ENCODE assay signal across 20 cellular contexts in genomic region chr5:132067941-132068808, GRCh38. TPM values are rescaled to one million over a fixed set of nuclear protein-coding genes. Genes with fewer than 3 reads are reported as not detected.
A peak's percentile ranks its signal among the peaks of the same experiment; 100 is the strongest.
DNase-seq lines count a peak whose midpoint lies in the region; ATAC-seq, FAIRE-seq and TF ChIP-seq lines count a peak whose summit lies in the region.
"Had no signal": no experiment of that assay in that cellular context is flagged by ENCODE, and none has a peak within 500 bp of the region (broad histone marks: within the 10 kb centered on the region; RNA-seq: fewer than 3 reads in every experiment).

No MANE protein-coding gene starts in this region.

- no peaks in the 10 kb centered on the region for H3K9me3 ChIP-seq in H1 (ENCODE audit: insufficient read depth in 2 of 2, low read depth in 1 of 2, low read length in 1 of 2)
- H3K9me3 ChIP-seq: Peyer's patch had no signal

- H3K36me3 Mint-ChIP-seq in activated naive CD8-positive, alpha-beta T cell: no peaks in the 10 kb centered on the region
- H3K36me3 Mint-ChIP-seq in activated naive CD8-positive, alpha-beta T cell treated with anti-CD3 and anti-CD28 coated beads for 36 hours: no peaks in the 10 kb centered on the region
- H3K36me3 Mint-ChIP-seq in GM23338 (ENCODE audit: low read depth): no peaks in the 10 kb centered on the region; the same call in 2 of the 3 replicates
- H3K36me3 Mint-ChIP-seq in stimulated activated memory B cell treated with anti-CD40 and anti-IgM and Interleukin-4, amounts not matched to agents 10 μg/mL and 1 μg/mL and 100 μg/mL, for 72 hours: no peaks in the 10 kb centered on the region

- H3K56ac ChIP-seq in H1 (replicated peaks; ENCODE audit: insufficient read length, low read depth, low read length): no peak overlapping the region

- H4K8ac ChIP-seq in H1 (ENCODE audit: extremely low read depth, insufficient read depth, low read length): 0 out of 2 replicates have a peak overlapping the region, but pooled peaks have one; percentile 9

- H3K4me1 ChIP-seq in GM23338 (ENCODE audit: insufficient read depth) (no peaks in the 10 kb centered on the region), H1 (replicated peaks in 1 of 4; ENCODE audit: control insufficient read depth in 3 of 4, insufficient read depth in 4 of 4, low read length in 3 of 4) (no peaks in the 10 kb centered on the region; a peak in 1 of 7 replicates)
- H3K4me1 ChIP-seq: Peyer's patch had no signal

- no peaks in the 10 kb centered on the region for H4K20me1 ChIP-seq in GM23338 (replicated peaks; ENCODE audit: insufficient read depth)
- no peaks in the 10 kb centered on the region for H4K20me1 ChIP-seq in H1 (replicated peaks in 1 of 2; ENCODE audit: control insufficient read depth in 1 of 2, insufficient read depth in 2 of 2, low read length in 2 of 2)

- H3K4me3 ChIP-seq in GM23338 (no peak overlapping the region), H1 (ENCODE audit: extremely low read depth in 1 of 4, insufficient read depth in 2 of 4, low read depth in 3 of 4, low read length in 4 of 4) (no peak overlapping the region)
- H3K4me3 ChIP-seq: Peyer's patch had no signal

- 94% methylated on average over 13 of the region's 13 CpGs; no CpG with 5 or more reads in 1 of the 2 experiments for WGBS in H1 (ENCODE audit: extremely low coverage in 1 of 2, insufficient coverage in 1 of 2, insufficient read length in 1 of 2, insufficient replicate concordance in 2 of 2, low coverage in 1 of 2, low lambda C conversion rate in 2 of 2, missing lambda C conversion rate in 1 of 2), 2 experiments

- H2BK15ac ChIP-seq in H1 (ENCODE audit: low read length): no peak overlapping the region

- no peaks in the 10 kb centered on the region for H3K36me3 ChIP-seq in GM23338 (ENCODE audit: insufficient read depth)
- H3K36me3 ChIP-seq in H1 (ENCODE audit: control insufficient read depth in 2 of 4, insufficient read depth in 4 of 4, low read length in 3 of 4): no peaks in the 10 kb centered on the region
- H3K36me3 ChIP-seq: Peyer's patch had no signal

- no peak overlapping the region for H3K14ac ChIP-seq in H1 (ENCODE audit: insufficient read length)

- no peak for TF ChIP-seq EP300 in H1 (IDR thresholded peaks at IDR 0.05; ENCODE audit: borderline replicate concordance in 1 of 2, low read depth in 2 of 2, low read length in 2 of 2)

- H3K4ac ChIP-seq in H1 (replicated peaks; ENCODE audit: insufficient read length, low read depth, low read length): no peak overlapping the region

- DNase-seq in activated naive CD8-positive, alpha-beta T cell treated with anti-CD3 and anti-CD28 coated beads for 36 hours: no peak
- DNase-seq in GM23338 (ENCODE audit: low spot score): no peak
- no peak for DNase-seq in H1 (ENCODE audit: low read depth in 1 of 2, low spot score in 2 of 2)
- DNase-seq: DMS79; KBM-7; NCI-H1105; NCI-H1694; NCI-H510A; NCI-H748 treated with DMSO at 0.1 percent for 48 hours; NK-92 treated with Interleukin-12 subunit alpha and Interleukin-12 subunit beta, amount 100 ng/mL, for 24 hours had no signal

- no peak overlapping the region for H4K91ac ChIP-seq in H1 (replicated peaks; ENCODE audit: insufficient read length, low read length)

- ATAC-seq in GM23338 (no peak), GM21423 (IDR thresholded peaks at IDR 0.05; ENCODE audit: unreplicated experiment) (no peak), HG02840 (IDR thresholded peaks at IDR 0.05; ENCODE audit: low FRiP score, unreplicated experiment) (no peak)
- no peak for ATAC-seq in stimulated activated memory B cell treated with anti-CD40 and anti-IgM and Interleukin-4, amounts not matched to agents 10 μg/mL and 1 μg/mL and 100 μg/mL, for 72 hours

- H3K18ac ChIP-seq in H1 (ENCODE audit: extremely low read depth, low read length): no peak overlapping the region

- no peak for TF ChIP-seq POLR2A in H1 (IDR thresholded peaks at IDR 0.05; ENCODE audit: control extremely low read depth in 1 of 2, low read depth in 2 of 2, low read length in 2 of 2)

- H3K79me2 ChIP-seq in GM23338 (replicated peaks; ENCODE audit: insufficient read depth) (no peaks in the 10 kb centered on the region), H1 (ENCODE audit: control insufficient read depth in 1 of 2, insufficient read depth in 2 of 2, low read length in 2 of 2) (no peaks in the 10 kb centered on the region)

- H3K4me3 Mint-ChIP-seq in activated naive CD8-positive, alpha-beta T cell: no peak overlapping the region
- no peak overlapping the region for H3K4me3 Mint-ChIP-seq in activated naive CD8-positive, alpha-beta T cell treated with anti-CD3 and anti-CD28 coated beads for 36 hours
- no peak overlapping the region for H3K4me3 Mint-ChIP-seq in GM23338
- H3K4me3 Mint-ChIP-seq in stimulated activated memory B cell treated with anti-CD40 and anti-IgM and Interleukin-4, amounts not matched to agents 10 μg/mL and 1 μg/mL and 100 μg/mL, for 72 hours: no peak overlapping the region

- no peaks in the 10 kb centered on the region for H3K9me2 ChIP-seq in GM23338 (ENCODE audit: insufficient read depth)

- no peak for FAIRE-seq in H1 (lab: Jason Lieb, UNC)
- FAIRE-seq: D721Med, GM12892, H54 had no signal

- no peaks in the 10 kb centered on the region for H3K79me1 ChIP-seq in H1 (ENCODE audit: low read depth, low read length)

- H3K4me1 Mint-ChIP-seq in activated naive CD8-positive, alpha-beta T cell (ENCODE audit: low read depth): peaks cover 21% of the 10 kb centered on the region
- H3K4me1 Mint-ChIP-seq in activated naive CD8-positive, alpha-beta T cell treated with anti-CD3 and anti-CD28 coated beads for 36 hours: peaks cover 48% of the 10 kb centered on the region
- no peaks in the 10 kb centered on the region for H3K4me1 Mint-ChIP-seq in GM23338
- H3K4me1 Mint-ChIP-seq in stimulated activated memory B cell treated with anti-CD40 and anti-IgM and Interleukin-4, amounts not matched to agents 10 μg/mL and 1 μg/mL and 100 μg/mL, for 72 hours: peaks cover 72% of the 10 kb centered on the region

- H2BK12ac ChIP-seq in H1 (ENCODE audit: low read depth, low read length): no peak overlapping the region

- no peak overlapping the region for H2AK5ac ChIP-seq in H1 (ENCODE audit: low read depth, low read length)

- H3K27me3 Mint-ChIP-seq in activated naive CD8-positive, alpha-beta T cell: no peaks in the 10 kb centered on the region
- no peaks in the 10 kb centered on the region for H3K27me3 Mint-ChIP-seq in activated naive CD8-positive, alpha-beta T cell treated with anti-CD3 and anti-CD28 coated beads for 36 hours
- H3K27me3 Mint-ChIP-seq in GM23338 (ENCODE audit: insufficient read depth, low read depth, poor library complexity): peaks cover 7% of the 10 kb centered on the region
- no peaks in the 10 kb centered on the region for H3K27me3 Mint-ChIP-seq in stimulated activated memory B cell treated with anti-CD40 and anti-IgM and Interleukin-4, amounts not matched to agents 10 μg/mL and 1 μg/mL and 100 μg/mL, for 72 hours

- no peaks in the 10 kb centered on the region for H3F3A ChIP-seq in GM23338 (replicated peaks; ENCODE audit: low read depth)

- H3K23ac ChIP-seq in H1 (ENCODE audit: insufficient read length): no peak overlapping the region

- no peak overlapping the region for H2BK120ac ChIP-seq in H1 (replicated peaks; ENCODE audit: low read depth, low read length)

- no peak overlapping the region for H2BK5ac ChIP-seq in H1 (ENCODE audit: low read depth, low read length)

- TF ChIP-seq RAD21 in H1 (IDR thresholded peaks at IDR 0.05 in 1 of 2, conservative IDR thresholded peaks at IDR 0.05 in 1 of 2; ENCODE audit: low read depth in 2 of 2, low read length in 2 of 2): no peak

- H2BK20ac ChIP-seq in H1 (ENCODE audit: low read length): no peak overlapping the region

- H3K4me2 ChIP-seq in GM23338: no peak overlapping the region
- H3K4me2 ChIP-seq in H1 (ENCODE audit: insufficient read depth in 1 of 2, low read depth in 2 of 2, low read length in 2 of 2): no peak overlapping the region

- peak overlapping the region; percentile 34 for H3K27ac Mint-ChIP-seq in activated naive CD8-positive, alpha-beta T cell
- H3K27ac Mint-ChIP-seq in activated naive CD8-positive, alpha-beta T cell treated with anti-CD3 and anti-CD28 coated beads for 36 hours: no peak overlapping the region
- H3K27ac Mint-ChIP-seq in GM23338: 0 out of 2 replicates have a peak overlapping the region, but pooled peaks have one; percentile 28
- peak overlapping the region; percentile 89 for H3K27ac Mint-ChIP-seq in stimulated activated memory B cell treated with anti-CD40 and anti-IgM and Interleukin-4, amounts not matched to agents 10 μg/mL and 1 μg/mL and 100 μg/mL, for 72 hours

- H2AFZ ChIP-seq in GM23338 (no peak overlapping the region), H1 (ENCODE audit: low read length) (no peak overlapping the region)

- no peaks in the 10 kb centered on the region for H3K23me2 ChIP-seq in H1 (ENCODE audit: low read depth, low read length)

- no peaks in the 10 kb centered on the region for H3K9me3 Mint-ChIP-seq in activated naive CD8-positive, alpha-beta T cell (ENCODE audit: low read depth)
- H3K9me3 Mint-ChIP-seq in activated naive CD8-positive, alpha-beta T cell treated with anti-CD3 and anti-CD28 coated beads for 36 hours: no peaks in the 10 kb centered on the region
- no peaks in the 10 kb centered on the region; the same call in 2 of the 3 replicates for H3K9me3 Mint-ChIP-seq in GM23338
- H3K9me3 Mint-ChIP-seq in stimulated activated memory B cell treated with anti-CD40 and anti-IgM and Interleukin-4, amounts not matched to agents 10 μg/mL and 1 μg/mL and 100 μg/mL, for 72 hours: no peaks in the 10 kb centered on the region

- H3K27me3 ChIP-seq in GM23338 (ENCODE audit: insufficient read depth) (no peaks in the 10 kb centered on the region), H1 (replicated peaks in 1 of 4; ENCODE audit: control insufficient read depth in 3 of 4, extremely low read depth in 1 of 4, insufficient read depth in 3 of 4, low read length in 3 of 4) (no peaks in the 10 kb centered on the region)
- H3K27me3 ChIP-seq: Peyer's patch had no signal

- POLR2A ChIA-PET in H1 (lab: Charles Lee; ENCODE audit: partially characterized antibody): no interaction called here

- TF ChIP-seq CTCF in GM23338 (conservative IDR thresholded peaks at IDR 0.05; ENCODE audit: low read depth in 2 of 2) (no peak), H1 (IDR thresholded peaks at IDR 0.05; ENCODE audit: control extremely low read depth in 1 of 3, insufficient read depth in 1 of 3, low read depth in 1 of 3, low read length in 3 of 3) (no peak)

- no peak overlapping the region for H3K9ac ChIP-seq in H1 (replicated peaks in 1 of 4; ENCODE audit: extremely low read depth in 1 of 4, low read depth in 3 of 4, low read length in 3 of 4)

- H3K27ac ChIP-seq in GM23338 (ENCODE audit: low read depth) (no peak overlapping the region), H1 (ENCODE audit: low read depth, low read length) (no peak overlapping the region)
- H3K27ac ChIP-seq: C4-2B, Peyer's patch had no signal

- CTCF ChIA-PET in H1 (lab: Charles Lee; ENCODE audit: partially characterized antibody): interaction anchor here (6.3 to 6.5 kb wide), 2 partner anchors 112 to 171 kb away, joined by 35 to 42 read pairs; no protein-coding TSS in a partner anchor

- no peak overlapping the region for H4K5ac ChIP-seq in H1 (ENCODE audit: insufficient read length, low read depth, low read length)

RNA-seq across cellular contexts. Expression of gene CSF2, which starts 5.4 kb away (rescaled TPM):
- 100 to 1,000 TPM; 103 to 107 TPM for total RNA-seq in activated naive CD8-positive, alpha-beta T cell treated with anti-CD3 and anti-CD28 coated beads for 36 hours
- total RNA-seq in GM23338 (2014; rRNA removed; shearing (Covaris generic)): not detected in 2 replicates
- polyA plus RNA-seq in GM23338 (2016; fragmentation: Nextera tagmentation; extraction: Ambion mirVana): not detected in 2 replicates
- total RNA-seq in H1 (2021; fragmentation: NEBNext Ultra II Directional; extraction: Animal tissue kit (Norgen Biotek cat#: 25700)): not detected in 2 replicates
- not detected in 2 replicates for polyA plus RNA-seq in H1 (2011; rRNA removed)
- polyA plus RNA-seq in H1 (2011; cell fraction: cytosol; rRNA removed): not detected
- polyA plus RNA-seq in H1 (2011; cell fraction: nucleus; rRNA removed): not detected
- not detected in 4 replicates for polyA plus RNA-seq in H1 (2012, experiment 1 of 2)
- not detected for polyA plus RNA-seq in H1 (2012, experiment 2 of 2)
- not detected for polyA plus RNA-seq in H1 (2013, experiment 1 of 2)
- polyA plus RNA-seq in H1 (2013, experiment 2 of 2): not detected
- polyA minus RNA-seq in H1 (2011; rRNA and poly(A)+ RNA removed): not detected in 2 replicates
- polyA minus RNA-seq in H1 (2011; cell fraction: cytosol; rRNA and poly(A)+ RNA removed): not detected
- polyA minus RNA-seq in H1 (2011; cell fraction: nucleus; rRNA and poly(A)+ RNA removed): not detected
- total RNA-seq: A673, Peyer's patch had no signal

RNA-seq across cellular contexts. Expression of gene IL3, which starts 7.7 kb away (rescaled TPM):
- total RNA-seq in activated naive CD8-positive, alpha-beta T cell treated with anti-CD3 and anti-CD28 coated beads for 36 hours: under 1 TPM; 0.20 to 0.49 TPM
- total RNA-seq in GM23338 (2014; rRNA removed; shearing (Covaris generic)): not detected in 2 replicates
- polyA plus RNA-seq in GM23338 (2016; fragmentation: Nextera tagmentation; extraction: Ambion mirVana) (not detected in 2 replicates), H1 (2011; rRNA removed) (not detected in 2 replicates)
- not detected in 2 replicates for total RNA-seq in H1 (2021; fragmentation: NEBNext Ultra II Directional; extraction: Animal tissue kit (Norgen Biotek cat#: 25700))
- not detected for polyA plus RNA-seq in H1 (2011; cell fraction: cytosol; rRNA removed)
- polyA plus RNA-seq in H1 (2011; cell fraction: nucleus; rRNA removed): not detected
- polyA plus RNA-seq in H1 (2012, experiment 1 of 2): not detected in 4 replicates
- not detected for polyA plus RNA-seq in H1 (2012, experiment 2 of 2)
- polyA plus RNA-seq in H1 (2013, experiment 1 of 2): not detected
- polyA plus RNA-seq in H1 (2013, experiment 2 of 2): not detected
- not detected in 2 replicates for polyA minus RNA-seq in H1 (2011; rRNA and poly(A)+ RNA removed)
- polyA minus RNA-seq in H1 (2011; cell fraction: cytosol; rRNA and poly(A)+ RNA removed): not detected
- polyA minus RNA-seq in H1 (2011; cell fraction: nucleus; rRNA and poly(A)+ RNA removed): not detected
- total RNA-seq: A673, Peyer's patch had no signal

RNA-seq across cellular contexts. Expression of gene ACSL6, which starts 56.7 kb away (rescaled TPM):
- total RNA-seq in activated naive CD8-positive, alpha-beta T cell treated with anti-CD3 and anti-CD28 coated beads for 36 hours: 1 to 10 TPM; 4.6 to 5.8 TPM
- 3.6 and 4.6 TPM in 2 replicates for total RNA-seq in GM23338 (2014; rRNA removed; shearing (Covaris generic))
- polyA plus RNA-seq in GM23338 (2016; fragmentation: Nextera tagmentation; extraction: Ambion mirVana): 0.76 and 1.1 TPM in 2 replicates
- 2.4 and 3.8 TPM in 2 replicates for total RNA-seq in H1 (2021; fragmentation: NEBNext Ultra II Directional; extraction: Animal tissue kit (Norgen Biotek cat#: 25700))
- polyA plus RNA-seq in H1 (2011; rRNA removed): 2.3 and 3.4 TPM in 2 replicates
- 1.8 TPM for polyA plus RNA-seq in H1 (2011; cell fraction: cytosol; rRNA removed)
- polyA plus RNA-seq in H1 (2011; cell fraction: nucleus; rRNA removed): 11.2 TPM
- 2.1 to 4.6 TPM (median 2.9 TPM) in 4 replicates for polyA plus RNA-seq in H1 (2012, experiment 1 of 2)
- polyA plus RNA-seq in H1 (2012, experiment 2 of 2): 0.52 TPM
- polyA plus RNA-seq in H1 (2013, experiment 1 of 2): 2.4 TPM
- polyA plus RNA-seq in H1 (2013, experiment 2 of 2): 2.1 TPM
- polyA minus RNA-seq in H1 (2011; rRNA and poly(A)+ RNA removed): 3.9 and 9.3 TPM in 2 replicates
- not detected for polyA minus RNA-seq in H1 (2011; cell fraction: cytosol; rRNA and poly(A)+ RNA removed)
- 4.6 TPM for polyA minus RNA-seq in H1 (2011; cell fraction: nucleus; rRNA and poly(A)+ RNA removed)
- total RNA-seq: A673 had no signal

Comparison
In these comparisons a context has a peak if more than half of its experiments do, and no peak if none do; other contexts are left out.
1. RNA of gene CSF2, which starts 5.4 kb away (total RNA-seq): 103 to 107 TPM in activated naive CD8-positive, alpha-beta T cell treated with anti-CD3 and anti-CD28 coated beads for 36 hours; not detected in GM23338 and not detected in H1; every median in the first group is over 100 times any median in the second.